Comparison of ENCODE assay signal across 1 cellular context in the genomic region with DNA sequence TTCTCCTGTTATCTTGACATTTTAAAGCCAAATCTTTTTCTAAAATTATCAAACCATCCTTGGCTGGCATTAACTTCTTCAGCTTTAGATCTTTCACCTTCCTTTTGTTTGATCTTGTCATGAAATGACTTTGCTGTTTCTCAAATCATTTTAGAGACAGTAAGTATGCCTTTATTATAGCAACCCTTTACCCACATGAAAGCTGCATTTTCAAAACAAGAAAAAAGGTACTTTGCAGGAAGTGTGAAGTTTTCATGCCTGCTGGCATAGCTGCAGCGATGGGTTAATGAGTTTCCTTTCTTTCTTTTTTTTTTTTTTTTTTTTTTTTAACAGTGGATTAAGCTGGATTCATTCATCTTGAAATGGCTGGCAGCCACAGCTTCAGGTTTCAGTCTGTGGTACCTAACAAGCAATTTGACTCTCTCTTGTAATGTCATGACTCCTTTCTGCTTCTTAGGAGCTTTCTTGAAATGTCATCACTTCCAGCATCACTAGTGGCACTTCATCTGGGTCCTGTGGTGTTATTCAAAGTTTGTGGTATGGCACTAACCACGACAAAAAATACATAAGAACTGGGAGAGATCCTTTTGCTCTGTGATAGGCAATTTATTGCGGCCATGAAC.
TF ChIP-seq lines count a peak whose summit lies in the region.

No MANE protein-coding gene starts in this region.

TF ChIP-seq in GM12878, 131 proteins besides CTCF, POLR2A, EP300 and RAD21:
- no peak for TF ChIP-seq SUZ12 (IDR thresholded peaks at IDR 0.05; ENCODE audit: unreplicated experiment)
- peak; percentile 37; the same call in 1 of the 2 replicates for TF ChIP-seq TCF7 (IDR thresholded peaks at IDR 0.05; ENCODE audit: borderline replicate concordance)
- TF ChIP-seq, protein P1, sequence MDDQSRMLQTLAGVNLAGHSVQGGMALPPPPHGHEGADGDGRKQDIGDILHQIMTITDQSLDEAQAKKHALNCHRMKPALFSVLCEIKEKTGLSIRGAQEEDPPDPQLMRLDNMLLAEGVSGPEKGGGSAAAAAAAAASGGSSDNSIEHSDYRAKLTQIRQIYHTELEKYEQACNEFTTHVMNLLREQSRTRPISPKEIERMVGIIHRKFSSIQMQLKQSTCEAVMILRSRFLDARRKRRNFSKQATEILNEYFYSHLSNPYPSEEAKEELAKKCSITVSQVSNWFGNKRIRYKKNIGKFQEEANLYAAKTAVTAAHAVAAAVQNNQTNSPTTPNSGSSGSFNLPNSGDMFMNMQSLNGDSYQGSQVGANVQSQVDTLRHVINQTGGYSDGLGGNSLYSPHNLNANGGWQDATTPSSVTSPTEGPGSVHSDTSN (IDR thresholded peaks at IDR 0.05; ENCODE audit: insufficient replicate concordance, low read depth, low read length), result no peak
- no peak for TF ChIP-seq NRF1 (conservative IDR thresholded peaks at IDR 0.05; ENCODE audit: low read depth, low read length)
- TF ChIP-seq CHD2 (IDR thresholded peaks at IDR 0.05; ENCODE audit: borderline replicate concordance, low read depth, low read length), result no peak
- TF ChIP-seq JUNB (IDR thresholded peaks at IDR 0.05), result 0 out of 2 replicates have a peak, but pooled peaks have one; percentile 19
- no peak for TF ChIP-seq SMAD1 (IDR thresholded peaks at IDR 0.05; ENCODE audit: low read depth, partially characterized antibody)
- TF ChIP-seq BRCA1 (IDR thresholded peaks at IDR 0.05; ENCODE audit: low read depth, low read length), result no peak
- TF ChIP-seq MEF2B (IDR thresholded peaks at IDR 0.05; ENCODE audit: partially characterized antibody, poor library complexity, severe bottlenecking), result no peak
